Comparison of ENCODE assay signal across 16 cellular contexts in the genomic region with DNA sequence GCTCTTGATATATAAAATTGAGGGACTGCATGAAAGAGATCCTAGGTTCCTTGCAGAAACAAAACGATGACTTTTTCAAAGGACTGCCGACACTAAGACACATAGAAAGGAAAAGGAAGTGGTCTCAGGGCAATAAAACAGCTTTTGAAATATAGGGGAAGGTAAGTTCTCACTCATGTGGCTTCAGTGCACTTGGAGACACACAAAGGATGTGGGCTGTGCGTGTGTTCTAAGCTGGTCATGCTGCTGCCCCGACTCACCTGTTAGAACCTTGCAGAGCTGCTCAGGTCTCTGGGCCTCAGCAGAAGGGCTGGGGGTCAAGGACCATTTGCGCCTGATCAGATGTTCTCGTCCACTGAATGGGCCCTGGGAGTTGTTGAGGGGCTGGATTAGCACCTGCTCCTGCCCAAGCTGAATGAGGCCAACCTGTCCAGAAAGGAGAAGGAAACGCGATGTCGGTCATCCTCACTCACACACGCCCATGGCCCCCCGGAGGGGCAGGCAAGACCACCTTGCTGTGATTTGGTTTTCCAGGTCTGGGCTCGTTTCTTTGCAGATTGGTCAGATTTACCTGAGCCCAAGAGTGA. TPM values are rescaled to one million over a fixed set of nuclear protein-coding genes. Genes with fewer than 3 reads are reported as not detected.
DNase-seq lines count a peak whose midpoint lies in the region; ATAC-seq and TF ChIP-seq lines count a peak whose summit lies in the region.
"Had no signal": no experiment of that assay in that cellular context is flagged by ENCODE, and none has a peak within 500 bp of the region (broad histone marks: within the 10 kb centered on the region; RNA-seq: fewer than 3 reads in every experiment).

No MANE protein-coding gene starts in this region.

- TF ChIP-seq CTCF in gastrocnemius medialis (IDR thresholded peaks at IDR 0.05 in 4 of 5, conservative IDR thresholded peaks at IDR 0.05 in 1 of 5): no peak

- peak; percentile 20 for DNase-seq in stimulated activated CD4-positive, alpha-beta T cell treated with anti-CD3 and anti-CD28 coated beads, Interleukin-15, amount 100 ng/mL, for 24 hours
- DNase-seq in stimulated activated CD4-positive, alpha-beta T cell treated with anti-CD3 and anti-CD28 coated beads, Interleukin-2, amount 100 ng/mL, for 48 hours: no peak
- peak; percentile 51 for DNase-seq in activated CD4-positive, alpha-beta memory T cell treated with anti-CD3 and anti-CD28 coated beads for 36 hours
- DNase-seq in effector memory CD4-positive, alpha-beta T cell: no peak
- no peak for DNase-seq in NCI-H2029 treated with DMSO at 0.1 percent for 48 hours (lab: John Stamatoyannopoulos, UW)
- no peak for DNase-seq in gastrocnemius medialis
- DNase-seq: AML-193; cerebellar nuclear complex; kidney; pancreas; stimulated activated CD4-positive, alpha-beta T cell treated with anti-CD3 and anti-CD28 coated beads, Interleukin-12 subunit alpha, Interleukin-12 subunit beta, amount 100 ng/mL, for 4 hours; thyroid gland had no signal

- CTCF ChIA-PET in activated CD4-positive, alpha-beta memory T cell treated with anti-CD3 and anti-CD28 coated beads for 36 hours (lab: Charles Lee): interaction anchor here (0.8 to 6.5 kb wide), 7 partner anchors 9 to 542 kb away, joined by 3 to 51 read pairs (median 5); partner anchors contain the start of gene ADAMTS17

- no peak for TF ChIP-seq POLR2A in gastrocnemius medialis (IDR thresholded peaks at IDR 0.05)

- peaks cover under 1% of the 10 kb centered on the region for H3K36me3 Mint-ChIP-seq in activated CD4-positive, alpha-beta memory T cell treated with anti-CD3 and anti-CD28 coated beads for 36 hours
- H3K36me3 Mint-ChIP-seq: WTC11 had no signal

- peaks cover 39% of the 10 kb centered on the region for H3K4me1 ChIP-seq in effector memory CD4-positive, alpha-beta T cell (ENCODE audit: control insufficient read depth, insufficient read depth, low read length, poor library complexity, severe bottlenecking)
- H3K4me1 ChIP-seq in gastrocnemius medialis: no peaks in the 10 kb centered on the region
- H3K4me1 ChIP-seq: pancreas, thyroid gland had no signal

- no peaks in the 10 kb centered on the region for H3K27me3 Mint-ChIP-seq in activated CD4-positive, alpha-beta memory T cell treated with anti-CD3 and anti-CD28 coated beads for 36 hours

- in situ Hi-C loops in gastrocnemius medialis (cut with MboI; ENCODE audit: low sequenced_read_pairs in 4 of 4): loop anchor here in 3 of 4 donors (10.0 kb wide), 1 partner anchor 396 kb away; no protein-coding TSS in a partner anchor

- ATAC-seq in GM19395 (IDR thresholded peaks at IDR 0.05; ENCODE audit: unreplicated experiment) (no peak), HG02852 (IDR thresholded peaks at IDR 0.05; ENCODE audit: unreplicated experiment) (no peak), gastrocnemius medialis (no peak)
- ATAC-seq: pancreas, WTC11 had no signal

- H3K4me1 Mint-ChIP-seq in activated CD4-positive, alpha-beta memory T cell treated with anti-CD3 and anti-CD28 coated beads for 36 hours (ENCODE audit: low read depth): peaks cover 54% of the 10 kb centered on the region

- H3K9me3 ChIP-seq in effector memory CD4-positive, alpha-beta T cell (ENCODE audit: control insufficient read depth, low read length): no peaks in the 10 kb centered on the region
- H3K9me3 ChIP-seq in gastrocnemius medialis: no peaks in the 10 kb centered on the region
- H3K9me3 ChIP-seq: pancreas, thyroid gland had no signal

- H3K27me3 ChIP-seq in effector memory CD4-positive, alpha-beta T cell (replicated peaks; ENCODE audit: control insufficient read depth, insufficient read depth, low read length, poor library complexity, severe bottlenecking): no peaks in the 10 kb centered on the region
- H3K27me3 ChIP-seq in gastrocnemius medialis: no peaks in the 10 kb centered on the region
- H3K27me3 ChIP-seq: pancreas, thyroid gland had no signal

- POLR2A ChIA-PET in activated CD4-positive, alpha-beta memory T cell treated with anti-CD3 and anti-CD28 coated beads for 36 hours (lab: Charles Lee): interaction anchor here (0.6 to 0.9 kb wide), 2 partner anchors 8 to 19 kb away, joined by 3 read pairs; no protein-coding TSS in a partner anchor

- peak overlapping the region; percentile 33 for H3K4me3 ChIP-seq in effector memory CD4-positive, alpha-beta T cell (ENCODE audit: insufficient read depth, low read depth, low read length, poor library complexity, severe bottlenecking)
- H3K4me3 ChIP-seq in gastrocnemius medialis: no peak overlapping the region
- H3K4me3 ChIP-seq: pancreas, SK-N-MC, thyroid gland had no signal

- intact Hi-C loops in activated CD4-positive, alpha-beta memory T cell treated with anti-CD3 and anti-CD28 coated beads for 36 hours (cut with micrococcal nuclease): loop anchor here (1.0 to 10.0 kb wide), 3 partner anchors 12 to 1046 kb away; partner anchors contain the start of gene MEF2A
- intact Hi-C loops in gastrocnemius medialis (cut with DNase I; ENCODE audit: low total_unique reads): no loop called here

- H3K27ac ChIP-seq in effector memory CD4-positive, alpha-beta T cell (ENCODE audit: insufficient read depth, low read length, poor library complexity, severe bottlenecking): peak overlapping the region; percentile 35
- no peak overlapping the region for H3K27ac ChIP-seq in gastrocnemius medialis
- H3K27ac ChIP-seq: pancreas, SK-N-MC, thyroid gland had no signal

- no peaks in the 10 kb centered on the region for H3K36me3 ChIP-seq in effector memory CD4-positive, alpha-beta T cell (ENCODE audit: control insufficient read depth, insufficient read depth, low read length)
- peaks cover 0 to 28% of the 10 kb centered on the region in 2 donors for H3K36me3 ChIP-seq in gastrocnemius medialis
- H3K36me3 ChIP-seq: pancreas, thyroid gland had no signal

- peak overlapping the region; percentile 8 for H3K27ac Mint-ChIP-seq in activated CD4-positive, alpha-beta memory T cell treated with anti-CD3 and anti-CD28 coated beads for 36 hours
- H3K27ac Mint-ChIP-seq: WTC11 had no signal

- H3K9me3 Mint-ChIP-seq in activated CD4-positive, alpha-beta memory T cell treated with anti-CD3 and anti-CD28 coated beads for 36 hours: no peaks in the 10 kb centered on the region
- H3K9me3 Mint-ChIP-seq: WTC11 had no signal

- H3K4me3 Mint-ChIP-seq in activated CD4-positive, alpha-beta memory T cell treated with anti-CD3 and anti-CD28 coated beads for 36 hours: no peak overlapping the region
- H3K4me3 Mint-ChIP-seq: WTC11 had no signal

RNA-seq across cellular contexts. Expression of gene ADAMTS17, which starts 11.1 kb away (rescaled TPM):
- total RNA-seq in activated CD4-positive, alpha-beta memory T cell treated with anti-CD3 and anti-CD28 coated beads for 36 hours: 1 to 10 TPM in 1 of 2 experiments, under 1 TPM in 1; 0.99 to 1.2 TPM
- 10 to 100 TPM in 3 of 4 donors, 1 to 10 TPM in 1; 5.0 to 16.2 (median 11.6) TPM for total RNA-seq in gastrocnemius medialis

Comparison
In these comparisons a context has a peak if more than half of its experiments do, and no peak if none do; other contexts are left out.
1. DNase-seq: peak in stimulated activated CD4-positive, alpha-beta T cell treated with anti-CD3 and anti-CD28 coated beads, Interleukin-15, amount 100 ng/mL, for 24 hours (single experiment) and activated CD4-positive, alpha-beta memory T cell treated with anti-CD3 and anti-CD28 coated beads for 36 hours (single experiment); none in stimulated activated CD4-positive, alpha-beta T cell treated with anti-CD3 and anti-CD28 coated beads, Interleukin-2, amount 100 ng/mL, for 48 hours (0 of 2), effector memory CD4-positive, alpha-beta T cell (0 of 3), NCI-H2029 treated with DMSO at 0.1 percent for 48 hours (single experiment) and gastrocnemius medialis (0 of 2).